ENCODE assay signal across 9 cellular contexts in the genomic region with DNA sequence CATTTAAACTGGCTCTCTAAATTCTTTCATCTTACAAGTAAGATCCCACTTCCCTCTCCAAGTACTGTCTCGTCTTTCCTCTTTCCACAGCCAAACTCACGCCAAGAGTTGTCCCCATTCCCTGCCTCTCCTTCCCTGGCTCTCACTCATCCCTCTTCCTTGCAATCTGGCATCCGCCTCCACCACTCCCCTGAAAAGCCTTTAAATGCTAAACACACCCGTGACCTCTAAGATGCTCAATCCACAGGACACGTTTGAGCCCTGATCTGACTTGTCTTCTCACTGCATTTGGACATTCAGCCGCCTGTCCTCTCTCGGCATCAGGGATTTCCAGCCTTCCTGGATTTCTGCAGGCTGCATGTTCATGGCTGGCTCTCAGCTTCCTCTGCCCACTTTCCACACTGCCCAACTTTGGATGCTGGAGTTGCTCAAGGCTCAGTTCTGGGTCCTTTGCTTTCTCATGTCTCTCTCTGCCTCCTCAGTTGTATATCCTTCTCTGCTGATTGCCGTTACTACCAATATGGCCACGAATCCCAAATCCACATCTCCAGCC. TPM values are rescaled to one million over a fixed set of nuclear protein-coding genes. Genes with fewer than 3 reads are reported as not detected.
"Had no signal": no experiment of that assay in that cellular context is flagged by ENCODE, and none has a peak within 500 bp of the region (broad histone marks: within the 10 kb centered on the region; RNA-seq: fewer than 3 reads in every experiment).

No MANE protein-coding gene starts in this region.

- H3K27ac ChIP-seq: GM23248 had no signal

- H3K27ac Mint-ChIP-seq: HFFc6, IgD-negative memory B cell had no signal

- H3K36me3 Mint-ChIP-seq: IgD-negative memory B cell had no signal

- H3K4me3 Mint-ChIP-seq: HFFc6, IgD-negative memory B cell had no signal

- H3K9me3 Mint-ChIP-seq: HFFc6 had no signal

- H3K4me3 ChIP-seq: GM23248 had no signal

- H3K4me1 Mint-ChIP-seq: IgD-negative memory B cell had no signal

- DNase-seq: GM23248, GOT3, H7, HCEC 1CT, HFFc6, KBM-7 had no signal

- H2AFZ ChIP-seq: GM23248 had no signal

- FAIRE-seq: HTR-8/SVneo had no signal

- H3K9ac ChIP-seq: GM23248 had no signal

RNA-seq across cellular contexts. Expression of a gene that starts 7.7 kb away (rescaled TPM):
- total RNA-seq: HT-29 had no signal
- polyA plus RNA-seq: IgD-negative memory B cell had no signal
